ENCODE assay signal across 14 cellular contexts in the genomic region with DNA sequence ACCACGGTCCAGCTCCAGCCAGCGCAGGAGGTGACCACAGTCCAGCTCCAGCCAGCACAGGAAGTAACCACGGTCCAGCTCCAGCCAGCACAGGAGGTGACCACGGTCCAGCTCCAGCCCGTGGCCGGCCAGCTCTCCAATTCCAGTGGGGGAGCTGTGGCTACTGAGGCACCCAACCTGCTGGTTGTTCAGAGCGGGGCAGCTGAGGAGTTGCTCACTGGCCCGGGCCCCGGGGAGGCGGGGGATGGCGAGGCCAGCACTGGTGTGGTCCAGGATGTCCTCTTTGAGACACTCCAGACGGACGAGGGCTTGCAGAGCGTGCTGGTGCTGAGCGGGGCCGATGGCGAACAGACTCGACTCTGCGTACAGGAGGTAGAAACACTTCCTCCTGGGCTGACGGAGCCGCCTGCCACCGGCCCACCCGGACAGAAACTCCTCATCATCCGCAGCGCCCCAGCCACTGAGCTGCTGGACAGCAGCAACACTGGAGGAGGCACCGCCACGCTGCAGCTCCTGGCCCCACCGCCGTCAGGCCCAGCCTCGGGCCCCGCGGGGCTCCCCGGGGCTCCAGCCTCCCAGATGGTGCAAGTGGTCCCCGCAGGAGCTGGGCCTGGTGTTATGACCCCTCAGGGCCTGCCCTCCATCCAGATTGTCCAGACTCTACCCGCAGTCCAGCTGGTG. TPM values are rescaled to one million over a fixed set of nuclear protein-coding genes. Genes with fewer than 3 reads are reported as not detected.
DNase-seq lines count a peak whose midpoint lies in the region; ATAC-seq and TF ChIP-seq lines count a peak whose summit lies in the region.
"Had no signal": no experiment of that assay in that cellular context is flagged by ENCODE, and none has a peak within 500 bp of the region (broad histone marks: within the 10 kb centered on the region; RNA-seq: fewer than 3 reads in every experiment).

No MANE protein-coding gene starts in this region.

- no peaks in the 10 kb centered on the region for H3K27me3 ChIP-seq in HUES6 (ENCODE audit: control insufficient read depth, insufficient read depth, low read length)
- no peaks in the 10 kb centered on the region for H3K27me3 ChIP-seq in colonic mucosa
- H3K27me3 ChIP-seq in neural progenitor cell, result no peaks in the 10 kb centered on the region
- H3K27me3 ChIP-seq in HAP-1 (ENCODE audit: low read depth), result no peaks in the 10 kb centered on the region

- H3K36me3 ChIP-seq in HUES6 (ENCODE audit: control insufficient read depth, insufficient read depth, low read length) (peaks cover 11% of the 10 kb centered on the region), colonic mucosa (no peaks in the 10 kb centered on the region), neural progenitor cell (no peaks in the 10 kb centered on the region), HAP-1 (replicated peaks) (peaks cover 6% of the 10 kb centered on the region; the same call in 1 of the 2 replicates)

- BruUV-seq in Calu3 (replicated peaks; lab: Mats Ljungman, UMichigan), result no TSS peak

- H3K9me3 ChIP-seq in HUES6 (ENCODE audit: control insufficient read depth, insufficient read depth, low read depth, low read length) (no peaks in the 10 kb centered on the region), colonic mucosa (no peaks in the 10 kb centered on the region), neural progenitor cell (ENCODE audit: low read depth) (no peaks in the 10 kb centered on the region), HAP-1 (no peaks in the 10 kb centered on the region)
- H3K9me3 ChIP-seq: thoracic aorta had no signal

- H3K27me3 Mint-ChIP-seq in Calu3 (ENCODE audit: unreplicated experiment), result no peaks in the 10 kb centered on the region
- H3K27me3 Mint-ChIP-seq in neural progenitor cell (ENCODE audit: insufficient read depth, low read depth), result peaks cover 8% of the 10 kb centered on the region
- H3K27me3 Mint-ChIP-seq: activated T-cell treated with anti-CD3 and anti-CD28 coated beads, Interleukin-2, amount 50 U/mL, for 24 hours had no signal

- H3K4me3 ChIP-seq in HUES6 (ENCODE audit: low read depth, low read length) (peak overlapping the region; percentile 73), colonic mucosa (peak overlapping the region; percentile 53), neural progenitor cell (no peak overlapping the region), HAP-1 (no peak overlapping the region; the same call in 1 of the 2 replicates)

- H3K4me3 Mint-ChIP-seq in Calu3 (ENCODE audit: low read depth, unreplicated experiment) (peak overlapping the region; percentile 64), neural progenitor cell (peak overlapping the region; percentile 82)

- H3K36me3 Mint-ChIP-seq in Calu3 (ENCODE audit: insufficient read depth, unreplicated experiment), result peaks cover 64% of the 10 kb centered on the region
- H3K36me3 Mint-ChIP-seq in neural progenitor cell, result peaks cover 2% of the 10 kb centered on the region

- ATAC-seq in HG02840 (IDR thresholded peaks at IDR 0.05; ENCODE audit: low FRiP score, unreplicated experiment), result no peak

- H3K4me2 ChIP-seq in neural progenitor cell, result peak overlapping the region; percentile 95

- H3K9me3 Mint-ChIP-seq in Calu3 (ENCODE audit: low read depth, unreplicated experiment), result no peaks in the 10 kb centered on the region
- no peaks in the 10 kb centered on the region for H3K9me3 Mint-ChIP-seq in neural progenitor cell
- H3K9me3 Mint-ChIP-seq: activated T-cell treated with anti-CD3 and anti-CD28 coated beads, Interleukin-2, amount 50 U/mL, for 24 hours had no signal

- in situ Hi-C loops in HAP-1 (cut with MboI; ENCODE audit: low sequenced_read_pairs), result no loop called here

- no peak overlapping the region for H3K27ac ChIP-seq in HUES6 (ENCODE audit: low read depth, low read length)
- H3K27ac ChIP-seq in colonic mucosa, result no peak overlapping the region
- H3K27ac ChIP-seq in neural progenitor cell, result no peak overlapping the region

- H3K4me1 Mint-ChIP-seq in Calu3 (ENCODE audit: low read depth, unreplicated experiment) (peaks cover 23% of the 10 kb centered on the region), neural progenitor cell (peaks cover 29% of the 10 kb centered on the region)

- CTCF ChIA-PET in Calu3 (lab: Charles Lee), result interaction anchor here (0.5 kb wide), 1 partner anchor 449 kb away, joined by 3 read pairs; no protein-coding TSS in a partner anchor

- H4K20me1 ChIP-seq in neural progenitor cell (ENCODE audit: low read depth), result peaks cover 25% of the 10 kb centered on the region

- peaks cover 15% of the 10 kb centered on the region for H3K79me2 ChIP-seq in neural progenitor cell (ENCODE audit: low read depth)

- H3K9ac ChIP-seq in HUES6 (ENCODE audit: low read length) (no peak overlapping the region), colonic mucosa (ENCODE audit: low read depth in 2 of 2, low read length in 2 of 2) (peak overlapping the region in 1 of 2 donors; percentile 35), neural progenitor cell (no peak overlapping the region)
- H3K9ac ChIP-seq: parathyroid adenoma had no signal

- DNase-seq in Calu3 (no peak), colonic mucosa (no peak), neural progenitor cell (ENCODE audit: low spot score) (no peak), OCI-M1 (lab: John Stamatoyannopoulos, UW) (no peak), HAP-1 (ENCODE audit: low spot score in 2 of 2) (no peak), H4 (ENCODE audit: low spot score) (no peak)
- DNase-seq: activated T-cell treated with anti-CD3 and anti-CD28 coated beads, Interleukin-2, amount 50 U/mL, for 24 hours; COR-L47; kidney; NCI-H1105 had no signal

- H3K27ac Mint-ChIP-seq in Calu3 (ENCODE audit: unreplicated experiment) (peak overlapping the region; percentile 22), neural progenitor cell (no peak overlapping the region)
- H3K27ac Mint-ChIP-seq: activated T-cell treated with anti-CD3 and anti-CD28 coated beads, Interleukin-2, amount 50 U/mL, for 24 hours had no signal

- intact Hi-C loops in Calu3 (cut with micrococcal nuclease; ENCODE audit: unreplicated experiment) (no loop called here), colonic mucosa (cut with DNase I) (no loop called here)

- peaks cover 49% of the 10 kb centered on the region for H3K4me1 ChIP-seq in HUES6 (ENCODE audit: control insufficient read depth, insufficient read depth, low read length)
- peaks cover 10% of the 10 kb centered on the region for H3K4me1 ChIP-seq in colonic mucosa
- H3K4me1 ChIP-seq in neural progenitor cell, result peaks cover 38% of the 10 kb centered on the region
- H3K4me1 ChIP-seq in HAP-1, result peaks cover 4% of the 10 kb centered on the region; the same call in 1 of the 2 replicates

- TF ChIP-seq CTCF in Calu3 (IDR thresholded peaks at IDR 0.05; ENCODE audit: unreplicated experiment) (no peak), colonic mucosa (IDR thresholded peaks at IDR 0.05) (no peak), neural progenitor cell (IDR thresholded peaks at IDR 0.05) (no peak)

- peaks cover 28% of the 10 kb centered on the region for H3F3A ChIP-seq in neural progenitor cell (ENCODE audit: low read depth)

- H2AFZ ChIP-seq in neural progenitor cell (replicated peaks), result no peak overlapping the region

RNA-seq across cellular contexts. Expression of a gene that starts 1.2 kb away (rescaled TPM):
- 49.6 and 60.6 TPM in 2 replicates for total RNA-seq in Calu3 (2022)
- total RNA-seq in colonic mucosa, result 1 to 10 TPM; 4.9 to 7.7 TPM
- 16.2 and 49.2 TPM in 2 replicates for total RNA-seq in neural progenitor cell (ENCODE audit: low replicate concordance)
- total RNA-seq in H4 (2014; rRNA removed; shearing (Covaris generic)), result 28.0 and 28.9 TPM in 2 replicates

RNA-seq across cellular contexts. Expression of a gene that starts 4.4 kb away (rescaled TPM):
- 0.26 and 0.69 TPM in 2 replicates for total RNA-seq in Calu3 (2022)
- total RNA-seq in colonic mucosa, result 1 to 10 TPM; 2.2 to 7.4 TPM
- 0.56 TPM in 1 of 2 replicates, not detected in the other for total RNA-seq in neural progenitor cell (ENCODE audit: low replicate concordance)
- 0.23 and 0.29 TPM in 2 replicates for total RNA-seq in H4 (2014; rRNA removed; shearing (Covaris generic))

RNA-seq across cellular contexts. Expression of a gene that starts 7.4 kb away (rescaled TPM):
- total RNA-seq in Calu3 (2022), result 11.9 and 13.0 TPM in 2 replicates
- total RNA-seq in colonic mucosa, result 1 to 10 TPM; 8.6 to 8.9 TPM
- total RNA-seq in neural progenitor cell (ENCODE audit: low replicate concordance), result 5.0 TPM in 1 of 2 replicates, not detected in the other
- total RNA-seq in H4 (2014; rRNA removed; shearing (Covaris generic)), result 1.4 and 3.9 TPM in 2 replicates

RNA-seq across cellular contexts. Expression of a gene that starts 19.3 kb away (rescaled TPM):
- not detected in 2 replicates for total RNA-seq in Calu3 (2022)
- not detected for total RNA-seq in colonic mucosa
- not detected in 2 replicates for total RNA-seq in neural progenitor cell (ENCODE audit: low replicate concordance)
- not detected in 2 replicates for total RNA-seq in H4 (2014; rRNA removed; shearing (Covaris generic))
- total RNA-seq: kidney, thoracic aorta had no signal

RNA-seq across cellular contexts. Expression of a gene that starts 22.4 kb away (rescaled TPM):
- 41.6 and 44.9 TPM in 2 replicates for total RNA-seq in Calu3 (2022)
- total RNA-seq in colonic mucosa, result 100 to 1,000 TPM in 1 of 2 donors, 10 to 100 TPM in 1; 89.8 to 132 TPM
- 14.8 and 34.4 TPM in 2 replicates for total RNA-seq in neural progenitor cell (ENCODE audit: low replicate concordance)
- total RNA-seq in H4 (2014; rRNA removed; shearing (Covaris generic)), result 187 and 279 TPM in 2 replicates

Comparison
In these comparisons a context has a peak if more than half of its experiments do, and no peak if none do; other contexts are left out.
1. H3K4me3 ChIP-seq: peak in HUES6 (single experiment) and colonic mucosa (single experiment); none in neural progenitor cell (single experiment) and HAP-1 (single experiment).